ENCODE assay signal across 8 cellular contexts in the genomic region with DNA sequence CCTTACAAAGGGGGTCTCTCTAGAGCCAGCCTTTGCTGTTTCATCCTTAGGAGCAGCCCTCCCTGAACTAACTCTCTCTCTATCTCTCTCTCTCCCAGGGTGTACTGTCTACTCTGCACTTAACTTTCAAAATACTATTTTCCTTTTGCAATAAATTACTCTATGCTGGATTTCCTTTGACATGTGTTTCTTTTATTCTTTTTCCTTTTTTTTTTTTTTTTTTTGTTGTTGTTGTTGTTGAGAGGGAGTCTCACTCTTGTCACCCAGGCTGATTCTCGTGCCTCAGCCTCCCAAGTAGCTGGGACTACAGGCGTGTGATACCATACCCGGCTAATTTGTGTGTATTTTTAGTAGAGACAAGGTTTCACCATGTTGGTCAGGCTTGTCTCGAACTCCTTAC. TPM values are rescaled to one million over a fixed set of nuclear protein-coding genes. Genes with fewer than 3 reads are reported as not detected.
DNase-seq lines count a peak whose midpoint lies in the region; ATAC-seq and TF ChIP-seq lines count a peak whose summit lies in the region.

No MANE protein-coding gene starts in this region.

- no peaks in the 10 kb centered on the region for H3K27me3 Mint-ChIP-seq in activated T-cell treated with anti-CD3 and anti-CD28 coated beads, Interleukin-2, amount 50 U/mL, for 72 hours (ENCODE audit: low read depth)
- H3K27me3 Mint-ChIP-seq in WTC11 (ENCODE audit: low read depth): no peaks in the 10 kb centered on the region; the same call in 1 of the 2 replicates

- peaks cover 2 to 6% of the 10 kb centered on the region in 2 donors for H3K36me3 Mint-ChIP-seq in activated T-cell treated with anti-CD3 and anti-CD28 coated beads, Interleukin-2, amount 50 U/mL, for 72 hours (ENCODE audit: insufficient read depth in 2 of 2)
- peaks cover 26% of the 10 kb centered on the region for H3K36me3 Mint-ChIP-seq in WTC11
- H3K36me3 Mint-ChIP-seq in stimulated activated effector memory CD8-positive, alpha-beta T cell treated with anti-CD3 and anti-CD28 coated beads, Interleukin-12 subunit alpha, Interleukin-12 subunit beta, amount 100 ng/mL, for 72 hours: peaks cover 58% of the 10 kb centered on the region

- peaks cover 32% of the 10 kb centered on the region for H3K4me1 Mint-ChIP-seq in activated T-cell treated with anti-CD3 and anti-CD28 coated beads, Interleukin-2, amount 50 U/mL, for 72 hours (ENCODE audit: low read depth)
- H3K4me1 Mint-ChIP-seq in WTC11: peaks cover 27% of the 10 kb centered on the region
- H3K4me1 Mint-ChIP-seq in stimulated activated effector memory CD8-positive, alpha-beta T cell treated with anti-CD3 and anti-CD28 coated beads, Interleukin-12 subunit alpha, Interleukin-12 subunit beta, amount 100 ng/mL, for 72 hours: peaks cover 38% of the 10 kb centered on the region

- H4K20me1 ChIP-seq in hepatocyte (ENCODE audit: insufficient read depth, poor library complexity, severe bottlenecking): peaks cover 13% of the 10 kb centered on the region

- peaks cover 35% of the 10 kb centered on the region for H3K79me2 ChIP-seq in hepatocyte

- peak overlapping the region; percentile 27 for H3K27ac Mint-ChIP-seq in activated T-cell treated with anti-CD3 and anti-CD28 coated beads, Interleukin-2, amount 50 U/mL, for 72 hours
- peak overlapping the region; percentile 91 for H3K27ac Mint-ChIP-seq in WTC11
- H3K27ac Mint-ChIP-seq in stimulated activated effector memory CD8-positive, alpha-beta T cell treated with anti-CD3 and anti-CD28 coated beads, Interleukin-12 subunit alpha, Interleukin-12 subunit beta, amount 100 ng/mL, for 72 hours: peak overlapping the region; percentile 95

- peak overlapping the region; percentile 76 for H3K4me2 ChIP-seq in hepatocyte

- H3K9me2 ChIP-seq in hepatocyte (replicated peaks; ENCODE audit: insufficient read depth): no peaks in the 10 kb centered on the region

- no peaks in the 10 kb centered on the region for H3K27me3 ChIP-seq in hepatocyte

- no peak for DNase-seq in activated T-cell treated with anti-CD3 and anti-CD28 coated beads, Interleukin-2, amount 50 U/mL, for 72 hours
- no peak for DNase-seq in activated T-cell treated with anti-CD3 and anti-CD28 coated beads, Interleukin-2, amount 50 U/mL, for 1 hour
- DNase-seq in WTC11 (ENCODE audit: low spot score): no peak
- DNase-seq in hepatocyte (ENCODE audit: low spot score): no peak
- no peak for DNase-seq in stimulated activated effector memory CD8-positive, alpha-beta T cell treated with anti-CD3 and anti-CD28 coated beads, Interleukin-12 subunit alpha, Interleukin-12 subunit beta, amount 100 ng/mL, for 72 hours (ENCODE audit: low spot score in 2 of 2)
- DNase-seq in NCI-H1092 treated with DMSO at 0.1 percent for 48 hours (lab: John Stamatoyannopoulos, UW): no peak
- DNase-seq in midbrain (lab: John Stamatoyannopoulos, UW): no peak

- peak overlapping the region; percentile 90 to 94 for H3K4me3 Mint-ChIP-seq in activated T-cell treated with anti-CD3 and anti-CD28 coated beads, Interleukin-2, amount 50 U/mL, for 72 hours
- peak overlapping the region; percentile 98 for H3K4me3 Mint-ChIP-seq in WTC11
- H3K4me3 Mint-ChIP-seq in stimulated activated effector memory CD8-positive, alpha-beta T cell treated with anti-CD3 and anti-CD28 coated beads, Interleukin-12 subunit alpha, Interleukin-12 subunit beta, amount 100 ng/mL, for 72 hours: peak overlapping the region; percentile 83

- no peaks in the 10 kb centered on the region for H3K36me3 ChIP-seq in hepatocyte (replicated peaks; ENCODE audit: insufficient read depth, low read depth)

- H2AFZ ChIP-seq in hepatocyte: no peak overlapping the region

- CTCF ChIA-PET in WTC11 (lab: Charles Lee): interaction anchor here (0.6 to 1.9 kb wide), 28 partner anchors 8 to 326 kb away, joined by 3 to 23 read pairs (median 4); a partner anchor contains a TSS

- no peak overlapping the region for H3K4me3 ChIP-seq in hepatocyte

- POLR2A ChIA-PET in WTC11 (lab: Charles Lee): interaction anchor here (0.7 to 3.7 kb wide), 7 partner anchors 8 to 466 kb away, joined by 3 to 56 read pairs (median 4); a partner anchor contains a TSS

- no peaks in the 10 kb centered on the region for H3K9me3 ChIP-seq in hepatocyte (ENCODE audit: low read depth)

- H3K9me3 Mint-ChIP-seq in activated T-cell treated with anti-CD3 and anti-CD28 coated beads, Interleukin-2, amount 50 U/mL, for 72 hours: no peaks in the 10 kb centered on the region
- H3K9me3 Mint-ChIP-seq in WTC11: no peaks in the 10 kb centered on the region
- no peaks in the 10 kb centered on the region for H3K9me3 Mint-ChIP-seq in stimulated activated effector memory CD8-positive, alpha-beta T cell treated with anti-CD3 and anti-CD28 coated beads, Interleukin-12 subunit alpha, Interleukin-12 subunit beta, amount 100 ng/mL, for 72 hours

- H3K4me1 ChIP-seq in hepatocyte (ENCODE audit: insufficient read depth): peaks cover 32% of the 10 kb centered on the region

- peak overlapping the region; percentile 42 for H3K27ac ChIP-seq in hepatocyte

- WGBS in hepatocyte (ENCODE audit: low lambda C conversion rate, missing lambda C conversion rate): 81% methylated on average over 4 of the region's 4 CpGs

- no peak for ATAC-seq in activated T-cell treated with anti-CD3 and anti-CD28 coated beads, Interleukin-2, amount 50 U/mL, for 72 hours (replicated peaks in 1 of 2)
- peak; percentile 6 for ATAC-seq in WTC11
- ATAC-seq in stimulated activated effector memory CD8-positive, alpha-beta T cell treated with anti-CD3 and anti-CD28 coated beads, Interleukin-12 subunit alpha, Interleukin-12 subunit beta, amount 100 ng/mL, for 72 hours: no peak
- no peak for ATAC-seq in GM18511 (IDR thresholded peaks at IDR 0.05; ENCODE audit: unreplicated experiment)

- TF ChIP-seq CTCF in WTC11 (IDR thresholded peaks at IDR 0.05) (no peak), hepatocyte (IDR thresholded peaks at IDR 0.05; ENCODE audit: poor library complexity) (no peak)

TF ChIP-seq in WTC11, 78 proteins besides CTCF, POLR2A, EP300 and RAD21 (continues in another document):
- TF ChIP-seq, protein P1, sequence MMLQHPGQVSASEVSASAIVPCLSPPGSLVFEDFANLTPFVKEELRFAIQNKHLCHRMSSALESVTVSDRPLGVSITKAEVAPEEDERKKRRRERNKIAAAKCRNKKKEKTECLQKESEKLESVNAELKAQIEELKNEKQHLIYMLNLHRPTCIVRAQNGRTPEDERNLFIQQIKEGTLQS (CRISPR knock-in tag; conservative IDR thresholded peaks at IDR 0.05): no peak
- TF ChIP-seq NFATC4 (CRISPR knock-in tag; IDR thresholded peaks at IDR 0.05): no peak
- no peak for TF ChIP-seq ZNF416 (CRISPR knock-in tag; IDR thresholded peaks at IDR 0.05)
- TF ChIP-seq, protein P2, sequence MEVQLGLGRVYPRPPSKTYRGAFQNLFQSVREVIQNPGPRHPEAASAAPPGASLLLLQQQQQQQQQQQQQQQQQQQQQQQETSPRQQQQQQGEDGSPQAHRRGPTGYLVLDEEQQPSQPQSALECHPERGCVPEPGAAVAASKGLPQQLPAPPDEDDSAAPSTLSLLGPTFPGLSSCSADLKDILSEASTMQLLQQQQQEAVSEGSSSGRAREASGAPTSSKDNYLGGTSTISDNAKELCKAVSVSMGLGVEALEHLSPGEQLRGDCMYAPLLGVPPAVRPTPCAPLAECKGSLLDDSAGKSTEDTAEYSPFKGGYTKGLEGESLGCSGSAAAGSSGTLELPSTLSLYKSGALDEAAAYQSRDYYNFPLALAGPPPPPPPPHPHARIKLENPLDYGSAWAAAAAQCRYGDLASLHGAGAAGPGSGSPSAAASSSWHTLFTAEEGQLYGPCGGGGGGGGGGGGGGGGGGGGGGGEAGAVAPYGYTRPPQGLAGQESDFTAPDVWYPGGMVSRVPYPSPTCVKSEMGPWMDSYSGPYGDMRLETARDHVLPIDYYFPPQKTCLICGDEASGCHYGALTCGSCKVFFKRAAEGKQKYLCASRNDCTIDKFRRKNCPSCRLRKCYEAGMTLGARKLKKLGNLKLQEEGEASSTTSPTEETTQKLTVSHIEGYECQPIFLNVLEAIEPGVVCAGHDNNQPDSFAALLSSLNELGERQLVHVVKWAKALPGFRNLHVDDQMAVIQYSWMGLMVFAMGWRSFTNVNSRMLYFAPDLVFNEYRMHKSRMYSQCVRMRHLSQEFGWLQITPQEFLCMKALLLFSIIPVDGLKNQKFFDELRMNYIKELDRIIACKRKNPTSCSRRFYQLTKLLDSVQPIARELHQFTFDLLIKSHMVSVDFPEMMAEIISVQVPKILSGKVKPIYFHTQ (CRISPR knock-in tag; IDR thresholded peaks at IDR 0.05): no peak
- TF ChIP-seq MYBL2 (CRISPR knock-in tag; IDR thresholded peaks at IDR 0.05): no peak
- no peak for TF ChIP-seq PRRX2 (CRISPR knock-in tag; IDR thresholded peaks at IDR 0.05)
- no peak for TF ChIP-seq ZNF232 (CRISPR knock-in tag; IDR thresholded peaks at IDR 0.05)
- TF ChIP-seq FOXK1 (CRISPR knock-in tag; IDR thresholded peaks at IDR 0.05): no peak
- TF ChIP-seq, protein P3, sequence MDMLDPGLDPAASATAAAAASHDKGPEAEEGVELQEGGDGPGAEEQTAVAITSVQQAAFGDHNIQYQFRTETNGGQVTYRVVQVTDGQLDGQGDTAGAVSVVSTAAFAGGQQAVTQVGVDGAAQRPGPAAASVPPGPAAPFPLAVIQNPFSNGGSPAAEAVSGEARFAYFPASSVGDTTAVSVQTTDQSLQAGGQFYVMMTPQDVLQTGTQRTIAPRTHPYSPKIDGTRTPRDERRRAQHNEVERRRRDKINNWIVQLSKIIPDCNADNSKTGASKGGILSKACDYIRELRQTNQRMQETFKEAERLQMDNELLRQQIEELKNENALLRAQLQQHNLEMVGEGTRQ (CRISPR knock-in tag; IDR thresholded peaks at IDR 0.05): no peak

RNA-seq across cellular contexts. Expression of a gene that starts 1.5 kb away (rescaled TPM):
- total RNA-seq in activated T-cell treated with anti-CD3 and anti-CD28 coated beads, Interleukin-2, amount 50 U/mL, for 72 hours: 10 to 100 TPM; 23.1 to 24.2 TPM
- total RNA-seq in WTC11 (2021): 38.1 to 48.3 TPM (median 39.1 TPM) in 3 replicates
- 30.1 and 35.6 TPM in 2 replicates for total RNA-seq in hepatocyte
- polyA plus RNA-seq in hepatocyte: 20.7 and 28.3 TPM in 2 replicates

RNA-seq across cellular contexts. Expression of a gene that starts 5.8 kb away (rescaled TPM):
- total RNA-seq in activated T-cell treated with anti-CD3 and anti-CD28 coated beads, Interleukin-2, amount 50 U/mL, for 72 hours: 10 to 100 TPM; 43.7 to 45.4 TPM
- total RNA-seq in WTC11 (2021) (118 to 124 TPM (median 119 TPM) in 3 replicates), hepatocyte (41.9 and 53.7 TPM in 2 replicates)
- 161 and 163 TPM in 2 replicates for polyA plus RNA-seq in hepatocyte

RNA-seq across cellular contexts. Expression of a gene that starts 18.2 kb away (rescaled TPM):
- total RNA-seq in activated T-cell treated with anti-CD3 and anti-CD28 coated beads, Interleukin-2, amount 50 U/mL, for 72 hours: 100 to 1,000 TPM; 270 to 332 TPM
- total RNA-seq in WTC11 (2021): 306 to 351 TPM (median 315 TPM) in 3 replicates
- total RNA-seq in hepatocyte: 39.0 and 42.1 TPM in 2 replicates
- polyA plus RNA-seq in hepatocyte: 49.3 and 57.5 TPM in 2 replicates

RNA-seq across cellular contexts. Expression of a gene that starts 18.5 kb away (rescaled TPM):
- 10 to 100 TPM in 1 of 2 donors, 1 to 10 TPM in 1; 9.3 to 10.5 TPM for total RNA-seq in activated T-cell treated with anti-CD3 and anti-CD28 coated beads, Interleukin-2, amount 50 U/mL, for 72 hours
- total RNA-seq in WTC11 (2021) (16.9 to 18.0 TPM (median 17.4 TPM) in 3 replicates), hepatocyte (13.0 and 22.8 TPM in 2 replicates)
- polyA plus RNA-seq in hepatocyte: 17.4 and 22.0 TPM in 2 replicates

RNA-seq across cellular contexts. Expression of a gene that starts 33.4 kb away (rescaled TPM):
- total RNA-seq in activated T-cell treated with anti-CD3 and anti-CD28 coated beads, Interleukin-2, amount 50 U/mL, for 72 hours: 10 to 100 TPM in 1 of 2 donors, 1 to 10 TPM in 1; 8.4 to 12.4 TPM
- total RNA-seq in WTC11 (2021) (25.5 to 27.2 TPM (median 26.2 TPM) in 3 replicates), hepatocyte (9.6 and 10.9 TPM in 2 replicates)
- polyA plus RNA-seq in hepatocyte: 11.7 and 12.8 TPM in 2 replicates

Comparison
In these comparisons a context has a peak if more than half of its experiments do, and no peak if none do; other contexts are left out.
1. H3K27ac Mint-ChIP-seq: peak in every context shown above with its lines; median percentile 95 in stimulated activated effector memory CD8-positive, alpha-beta T cell treated with anti-CD3 and anti-CD28 coated beads, Interleukin-12 subunit alpha, Interleukin-12 subunit beta, amount 100 ng/mL, for 72 hours; 91 in WTC11; 27 in activated T-cell treated with anti-CD3 and anti-CD28 coated beads, Interleukin-2, amount 50 U/mL, for 72 hours.